ENCODE assay signal across 14 cellular contexts in genomic region chr19:4042731-4043082, GRCh38. TPM values are rescaled to one million over a fixed set of nuclear protein-coding genes. Genes with fewer than 3 reads are reported as not detected.
DNase-seq lines count a peak whose midpoint lies in the region; ATAC-seq and TF ChIP-seq lines count a peak whose summit lies in the region.
"Had no signal": no experiment of that assay in that cellular context is flagged by ENCODE, and none has a peak within 500 bp of the region (broad histone marks: within the 10 kb centered on the region; RNA-seq: fewer than 3 reads in every experiment).

No MANE protein-coding gene starts in this region.

- intact Hi-C loops in heart left ventricle (cut with DNase I) (no loop called here), cardiac septum (cut with DNase I) (no loop called here), left cardiac atrium (cut with DNase I) (no loop called here)

- CTCF ChIA-PET in activated CD8-positive, alpha-beta T cell treated with anti-CD3 and anti-CD28 coated beads, Interleukin-2, amount 10 ng/mL, durations not matched to agents 7 days and 5 days (lab: Charles Lee): no interaction called here

- no peak overlapping the region for H3K9ac ChIP-seq in parathyroid adenoma

- TF ChIP-seq POLR2A in heart left ventricle (IDR thresholded peaks at IDR 0.05): no peak

- H3K27me3 ChIP-seq in heart left ventricle (no peaks in the 10 kb centered on the region), parathyroid adenoma (ENCODE audit: control insufficient read depth, insufficient read depth, low read length) (no peaks in the 10 kb centered on the region)

- H2AFZ ChIP-seq in parathyroid adenoma: peak overlapping the region; percentile 20

- peaks cover 23% of the 10 kb centered on the region for H3K36me3 Mint-ChIP-seq in activated CD8-positive, alpha-beta T cell treated with anti-CD3 and anti-CD28 coated beads, Interleukin-2, amount 10 ng/mL, durations not matched to agents 7 days and 5 days (ENCODE audit: low read depth)

- H3K4me1 Mint-ChIP-seq in activated CD8-positive, alpha-beta T cell treated with anti-CD3 and anti-CD28 coated beads, Interleukin-2, amount 10 ng/mL, durations not matched to agents 7 days and 5 days (ENCODE audit: low read depth): peaks cover 8% of the 10 kb centered on the region
- H3K4me1 Mint-ChIP-seq: activated naive CD8-positive, alpha-beta T cell treated with anti-CD3 and anti-CD28 coated beads, Interleukin-2, amount 10 ng/mL, durations not matched to agents 7 days and 5 days had no signal

- H3K27ac Mint-ChIP-seq in activated CD8-positive, alpha-beta T cell treated with anti-CD3 and anti-CD28 coated beads, Interleukin-2, amount 10 ng/mL, durations not matched to agents 7 days and 5 days: no peak overlapping the region
- H3K27ac Mint-ChIP-seq: activated naive CD8-positive, alpha-beta T cell treated with anti-CD3 and anti-CD28 coated beads, Interleukin-2, amount 10 ng/mL, durations not matched to agents 7 days and 5 days had no signal

- no peaks in the 10 kb centered on the region for H3K9me3 Mint-ChIP-seq in activated CD8-positive, alpha-beta T cell treated with anti-CD3 and anti-CD28 coated beads, Interleukin-2, amount 10 ng/mL, durations not matched to agents 7 days and 5 days (ENCODE audit: insufficient read depth)
- H3K9me3 Mint-ChIP-seq: activated naive CD8-positive, alpha-beta T cell treated with anti-CD3 and anti-CD28 coated beads, Interleukin-2, amount 10 ng/mL, durations not matched to agents 7 days and 5 days had no signal

- no peaks in the 10 kb centered on the region for H3K9me3 ChIP-seq in heart left ventricle
- no peaks in the 10 kb centered on the region for H3K9me3 ChIP-seq in parathyroid adenoma (ENCODE audit: control insufficient read depth, low read length)

- no peak for TF ChIP-seq CTCF in heart left ventricle (IDR thresholded peaks at IDR 0.05)
- no peak for TF ChIP-seq CTCF in parathyroid adenoma (IDR thresholded peaks at IDR 0.05)
- no peak for TF ChIP-seq CTCF in GM20000 (IDR thresholded peaks at IDR 0.05; ENCODE audit: extremely low read depth, missing control alignments)

- H3K36me3 ChIP-seq in heart left ventricle (peaks cover 0 to 52% (median 34%) of the 10 kb centered on the region in 9 donors), parathyroid adenoma (ENCODE audit: control insufficient read depth, insufficient read depth, low read length) (no peaks in the 10 kb centered on the region)

- 37 to 71% (median 63%) methylated on average over 5 to 14 of the region's 14 CpGs for WGBS in heart left ventricle, 4 donors

- no peak for DNase-seq in heart left ventricle
- DNase-seq in cardiac septum (ENCODE audit: low spot score): no peak
- DNase-seq in left cardiac atrium: no peak
- DNase-seq in OCI-M2 (lab: John Stamatoyannopoulos, UW; ENCODE audit: unreplicated experiment): no peak
- no peak for DNase-seq in GM20000 (ENCODE audit: low spot score)
- DNase-seq in activated CD8-positive, alpha-beta T cell treated with anti-CD3 and anti-CD28 coated beads, Interleukin-2, amount 10 ng/mL, durations not matched to agents 7 days and 5 days: no peak
- DNase-seq: ACHN; activated CD8-positive, alpha-beta memory T cell treated with anti-CD3 and anti-CD28 coated beads, Interleukin-2, amount 50 U/mL, for 48 hours; activated naive CD8-positive, alpha-beta T cell treated with anti-CD3 and anti-CD28 coated beads, Interleukin-2, amount 10 ng/mL, durations not matched to agents 7 days and 5 days; COR-L47; dermis blood vessel endothelial cell; MM.1S had no signal

- H3K79me2 ChIP-seq in parathyroid adenoma: no peaks in the 10 kb centered on the region

- H3K4me2 ChIP-seq in parathyroid adenoma (ENCODE audit: low read length): peak overlapping the region; percentile 47

- POLR2A ChIA-PET in activated CD8-positive, alpha-beta T cell treated with anti-CD3 and anti-CD28 coated beads, Interleukin-2, amount 10 ng/mL, durations not matched to agents 7 days and 5 days (lab: Charles Lee): no interaction called here

- H3K4me1 ChIP-seq in heart left ventricle (peaks cover 0 to 10% (median 7%) of the 10 kb centered on the region in 12 donors), parathyroid adenoma (peaks cover 8% of the 10 kb centered on the region)

- H3K4me3 ChIP-seq in heart left ventricle (no peak overlapping the region), parathyroid adenoma (ENCODE audit: low read depth, low read length) (peak overlapping the region; percentile 22)

- H3K27ac ChIP-seq in heart left ventricle (peak overlapping the region in 5 of 12 donors; percentile 29 to 55 (median 41)), parathyroid adenoma (peak overlapping the region; percentile 76)

- no peaks in the 10 kb centered on the region for H3K27me3 Mint-ChIP-seq in activated CD8-positive, alpha-beta T cell treated with anti-CD3 and anti-CD28 coated beads, Interleukin-2, amount 10 ng/mL, durations not matched to agents 7 days and 5 days (ENCODE audit: low read depth)
- H3K27me3 Mint-ChIP-seq: activated naive CD8-positive, alpha-beta T cell treated with anti-CD3 and anti-CD28 coated beads, Interleukin-2, amount 10 ng/mL, durations not matched to agents 7 days and 5 days had no signal

- peak; percentile 9 to 35 (median 22) for ATAC-seq in heart left ventricle
- peak; percentile 14 to 18 for ATAC-seq in left cardiac atrium
- no peak for ATAC-seq in HG03378 (IDR thresholded peaks at IDR 0.05; ENCODE audit: unreplicated experiment)
- ATAC-seq in activated CD8-positive, alpha-beta T cell treated with anti-CD3 and anti-CD28 coated beads, Interleukin-2, amount 10 ng/mL, durations not matched to agents 7 days and 5 days: no peak

- no peak overlapping the region for H3K4me3 Mint-ChIP-seq in activated CD8-positive, alpha-beta T cell treated with anti-CD3 and anti-CD28 coated beads, Interleukin-2, amount 10 ng/mL, durations not matched to agents 7 days and 5 days
- H3K4me3 Mint-ChIP-seq: activated naive CD8-positive, alpha-beta T cell treated with anti-CD3 and anti-CD28 coated beads, Interleukin-2, amount 10 ng/mL, durations not matched to agents 7 days and 5 days had no signal

RNA-seq across cellular contexts. Expression of gene ZBTB7A, which starts 24.0 kb away (rescaled TPM):
- 10 to 100 TPM; 22.8 to 65.0 (median 29.3) TPM for total RNA-seq in heart left ventricle
- polyA plus RNA-seq in heart left ventricle: 10 to 100 TPM; 14.6 to 14.7 TPM
- 29.9 TPM for total RNA-seq in cardiac septum
- 10 to 100 TPM; 28.5 to 32.5 TPM for total RNA-seq in left cardiac atrium
- total RNA-seq in activated CD8-positive, alpha-beta T cell treated with anti-CD3 and anti-CD28 coated beads, Interleukin-2, amount 10 ng/mL, durations not matched to agents 7 days and 5 days: 10 to 100 TPM; 59.1 to 63.1 TPM

RNA-seq across cellular contexts. Expression of gene PIAS4, which starts 35.2 kb away (rescaled TPM):
- total RNA-seq in heart left ventricle: 10 to 100 TPM; 12.5 to 19.1 (median 15.3) TPM
- polyA plus RNA-seq in heart left ventricle: 10 to 100 TPM; 12.3 to 15.4 TPM
- total RNA-seq in cardiac septum: 18.4 TPM
- 10 to 100 TPM; 13.8 to 14.0 TPM for total RNA-seq in left cardiac atrium
- total RNA-seq in activated CD8-positive, alpha-beta T cell treated with anti-CD3 and anti-CD28 coated beads, Interleukin-2, amount 10 ng/mL, durations not matched to agents 7 days and 5 days: 10 to 100 TPM; 34.2 to 35.6 TPM

RNA-seq across cellular contexts. Expression of gene EEF2, which starts 57.4 kb away (rescaled TPM):
- 1,000 to 10,000 TPM; 1,373 to 2,686 (median 2,215) TPM for total RNA-seq in heart left ventricle
- 1,000 to 10,000 TPM in 1 of 2 donors, 100 to 1,000 TPM in 1; 846 to 1,944 TPM for polyA plus RNA-seq in heart left ventricle
- total RNA-seq in cardiac septum: 1,625 TPM
- 1,000 to 10,000 TPM; 1,815 to 2,062 TPM for total RNA-seq in left cardiac atrium
- 1,000 to 10,000 TPM; 1,524 to 1,558 TPM for total RNA-seq in activated CD8-positive, alpha-beta T cell treated with anti-CD3 and anti-CD28 coated beads, Interleukin-2, amount 10 ng/mL, durations not matched to agents 7 days and 5 days

Comparison
In these comparisons a context has a peak if more than half of its experiments do, and no peak if none do; other contexts are left out.
1. ATAC-seq: peak in heart left ventricle (4 of 4) and left cardiac atrium (2 of 2); none in HG03378 (single experiment) and activated CD8-positive, alpha-beta T cell treated with anti-CD3 and anti-CD28 coated beads, Interleukin-2, amount 10 ng/mL, durations not matched to agents 7 days and 5 days (single experiment).